8 cellular contexts compared by ENCODE assay signal in genomic region chr11:94776351-94777321, GRCh38. TPM values are rescaled to one million over a fixed set of nuclear protein-coding genes. Genes with fewer than 3 reads are reported as not detected.
DNase-seq lines count a peak whose midpoint lies in the region; ATAC-seq, FAIRE-seq and TF ChIP-seq lines count a peak whose summit lies in the region.

No MANE protein-coding gene starts in this region.

- H3K56ac ChIP-seq in H9 (ENCODE audit: insufficient read length, low read depth, low read length), result no peak overlapping the region

- peaks cover 7% of the 10 kb centered on the region; the same call in 1 of the 2 replicates for H3K79me2 ChIP-seq in H9 (ENCODE audit: insufficient read depth, low read length)

- no peak overlapping the region for H4K8ac ChIP-seq in H9 (replicated peaks; ENCODE audit: insufficient read length, low read depth, low read length)

- H3T11ph ChIP-seq in H9 (ENCODE audit: low read length), result no peak overlapping the region

- H2BK120ac ChIP-seq in H9 (ENCODE audit: low read depth, low read length, poor library complexity, severe bottlenecking), result no peak overlapping the region

- no peak overlapping the region for H3K9ac ChIP-seq in H9 (ENCODE audit: extremely low read depth, insufficient read length, low read length)

- no peak for TF ChIP-seq POLR2A in A549 (IDR thresholded peaks at IDR 0.05; ENCODE audit: low read length)

- H3K79me1 ChIP-seq in H9 (ENCODE audit: insufficient read depth, low read depth, low read length, poor library complexity, severe bottlenecking), result peaks cover 3% of the 10 kb centered on the region

- H3K4ac ChIP-seq in H9 (ENCODE audit: low read depth, low read length), result no peak overlapping the region

- no peak overlapping the region for H2BK15ac ChIP-seq in H9 (ENCODE audit: low read depth, low read length)

- no peak overlapping the region for H2BK20ac ChIP-seq in H9 (ENCODE audit: low read depth, low read length, poor library complexity, severe bottlenecking)

- H3K4me3 ChIP-seq in A549 (no peak overlapping the region), RWPE2 (ENCODE audit: severe bottlenecking) (no peak overlapping the region)

- H4K91ac ChIP-seq in H9 (ENCODE audit: insufficient read length, low read depth, low read length), result no peak overlapping the region

- H3K4me1 ChIP-seq in A549 (peaks cover 16% of the 10 kb centered on the region), H9 (ENCODE audit: insufficient read depth, low read length) (peaks cover 9% of the 10 kb centered on the region), RWPE2 (ENCODE audit: insufficient read depth, poor library complexity, severe bottlenecking) (peaks cover 73% of the 10 kb centered on the region)

- no peak for TF ChIP-seq CTCF in A549 (IDR thresholded peaks at IDR 0.05)
- no peak for TF ChIP-seq CTCF in H9 (conservative IDR thresholded peaks at IDR 0.05)
- TF ChIP-seq CTCF in RWPE2 (IDR thresholded peaks at IDR 0.05; ENCODE audit: poor library complexity, severe bottlenecking), result no peak

- WGBS in A549 (ENCODE audit: missing lambda C conversion rate), result 44% methylated on average over 4 of the region's 5 CpGs
- no CpG with 5 or more reads among the region's 5 CpGs for WGBS in H9 (ENCODE audit: extremely low coverage, insufficient read length, low lambda C conversion rate)

- H3K23me2 ChIP-seq in H9 (ENCODE audit: insufficient read length, low read depth, low read length, poor library complexity, severe bottlenecking), result no peaks in the 10 kb centered on the region

- no peak overlapping the region for H2AK5ac ChIP-seq in H9 (ENCODE audit: insufficient read length, low read length)

- H3K27ac Mint-ChIP-seq in H9 (no peak overlapping the region; a peak in 2 of 7 replicates), immature natural killer cell (no peak overlapping the region)

- peaks cover 0 to 6% (median 4%) of the 10 kb centered on the region in 3 experiments; a peak in 3 of 7 replicates for H3K36me3 Mint-ChIP-seq in H9 (ENCODE audit: insufficient read depth in 1 of 3, low read depth in 3 of 3)
- H3K36me3 Mint-ChIP-seq in immature natural killer cell, result no peaks in the 10 kb centered on the region

- H3K27me3 ChIP-seq in H9 (ENCODE audit: insufficient read depth, low read length) (no peaks in the 10 kb centered on the region), RWPE2 (ENCODE audit: insufficient read depth, poor library complexity, severe bottlenecking) (no peaks in the 10 kb centered on the region)

- H3K4me2 ChIP-seq in A549 (peak overlapping the region; percentile 36), H9 (ENCODE audit: insufficient read depth, insufficient read length, low read length) (no peak overlapping the region)

- TF ChIP-seq EP300 in A549 (IDR thresholded peaks at IDR 0.05), result no peak

- H3K4me1 Mint-ChIP-seq in H9, result peaks cover 23 to 26% of the 10 kb centered on the region in 2 experiments
- H3K4me1 Mint-ChIP-seq in immature natural killer cell, result peaks cover 20 to 22% of the 10 kb centered on the region in 2 donors

- 0 out of 2 replicates have a peak overlapping the region, but pooled peaks have one; percentile 14 for H3K14ac ChIP-seq in H9 (ENCODE audit: insufficient read depth, low read length)

- no peaks in the 10 kb centered on the region for H3K27me3 Mint-ChIP-seq in H9 (ENCODE audit: low read depth)
- H3K27me3 Mint-ChIP-seq in immature natural killer cell (ENCODE audit: low read depth in 3 of 3), result no peaks in the 10 kb centered on the region

- H3K9me3 ChIP-seq in A549 (no peaks in the 10 kb centered on the region), H9 (ENCODE audit: control insufficient read depth, low read depth, low read length) (no peaks in the 10 kb centered on the region), RWPE2 (ENCODE audit: severe bottlenecking) (no peaks in the 10 kb centered on the region)

- H3K23ac ChIP-seq in H9 (ENCODE audit: insufficient read length, low read depth, low read length), result no peak overlapping the region

- peaks cover 0 to 2% of the 10 kb centered on the region in 2 experiments; a peak in 3 of 5 replicates for H3K9me3 Mint-ChIP-seq in H9
- no peaks in the 10 kb centered on the region for H3K9me3 Mint-ChIP-seq in immature natural killer cell

- CTCF ChIA-PET in A549 (lab: Yijun Ruan, JAX), result interaction anchor here (1.5 kb wide), 1 partner anchor 10 kb away, joined by 3 read pairs; no protein-coding TSS in a partner anchor

- no peaks in the 10 kb centered on the region for H3K36me3 ChIP-seq in RWPE2 (ENCODE audit: low read depth)

- no peaks in the 10 kb centered on the region for H4K20me1 ChIP-seq in H9 (ENCODE audit: control insufficient read depth, insufficient read depth, insufficient read length)

- H4K5ac ChIP-seq in H9 (ENCODE audit: insufficient read length, low read depth, low read length), result no peak overlapping the region

- POLR2A ChIA-PET in A549 (lab: Yijun Ruan, JAX), result no interaction called here

- H2AFZ ChIP-seq in H9 (ENCODE audit: low read length), result no peak overlapping the region

- H3K18ac ChIP-seq in H9 (ENCODE audit: insufficient read length, low read depth, low read length), result no peak overlapping the region

- DNase-seq in A549 (ENCODE audit: low read depth in 1 of 2, low spot score in 1 of 2) (peak in 1 of 2 experiments; percentile 17), H9 (no peak), RWPE2 (ENCODE audit: low spot score) (no peak), iris pigment epithelial cell (ENCODE audit: low read depth) (peak; percentile 64), AG08396 (ENCODE audit: low spot score) (no peak), immature natural killer cell (no peak), NCI-H128 (lab: John Stamatoyannopoulos, UW; ENCODE audit: unreplicated experiment) (no peak), GM19239 (ENCODE audit: insufficient read length, low spot score) (no peak)

- peak; percentile 59 to 64; a peak in 4 of 6 replicates for ATAC-seq in A549
- peak; percentile 82 for ATAC-seq in RWPE2 (ENCODE audit: low read depth)

- FAIRE-seq in A549 (lab: Jason Lieb, UNC) (no peak), GM19239 (lab: Jason Lieb, UNC) (no peak)

- H3K27ac ChIP-seq in A549 (peak overlapping the region in 1 of 2 experiments; percentile 41; a peak in 2 of 6 replicates), H9 (ENCODE audit: insufficient read length, low read depth, low read length) (no peak overlapping the region), RWPE2 (ENCODE audit: poor library complexity, severe bottlenecking) (peak overlapping the region; percentile 90)

- no peak for TF ChIP-seq RAD21 in A549 (conservative IDR thresholded peaks at IDR 0.05 in 1 of 2, IDR thresholded peaks at IDR 0.05 in 1 of 2)

- no peak overlapping the region for H2BK5ac ChIP-seq in H9 (ENCODE audit: insufficient read length, low read length)

- H2BK12ac ChIP-seq in H9 (ENCODE audit: insufficient read length, low read depth, low read length), result no peak overlapping the region

- H3K4me3 Mint-ChIP-seq in H9 (no peak overlapping the region), immature natural killer cell (no peak overlapping the region)

TF ChIP-seq in A549, 52 proteins besides CTCF, POLR2A, EP300 and RAD21:
- TF ChIP-seq MAX (IDR thresholded peaks at IDR 0.05) (peak; percentile 23; the same call in 1 of the 2 replicates), TP53 (CRISPR knock-in tag; IDR thresholded peaks at IDR 0.05) (no peak)
TF ChIP-seq in A549: peak in this region for 1.

RNA-seq across cellular contexts. Expression of gene AMOTL1, which starts 8.5 kb away (rescaled TPM):
- polyA plus RNA-seq in A549 (2011; rRNA removed), result 12.2 TPM in 2 replicates
- 2.8 and 3.1 TPM in 2 replicates for polyA plus RNA-seq in A549 (2012; cell fraction: cytosol; rRNA removed)
- polyA plus RNA-seq in A549 (2012; cell fraction: nucleus; rRNA removed), result 4.4 and 5.1 TPM in 2 replicates
- 3.4 to 4.0 TPM (median 3.9 TPM) in 3 replicates for polyA plus RNA-seq in A549 (2017; fragmentation: RNase III; extraction: RNeasy Plus Mini Kit Qiagen cat#74134 plus additional on column Dnase treatment)
- 21.9 and 24.8 TPM in 2 replicates for polyA minus RNA-seq in A549 (2011; rRNA and poly(A)+ RNA removed)
- total RNA-seq in H9 (2021), result 18.5 and 20.2 TPM in 2 replicates
- 1 to 10 TPM in 1 of 3 donors, under 1 TPM in 1, not detected in 1; 0.14 to 1.7 TPM for polyA plus RNA-seq in immature natural killer cell
